ENCODE assay signal across 13 cellular contexts in the genomic region with DNA sequence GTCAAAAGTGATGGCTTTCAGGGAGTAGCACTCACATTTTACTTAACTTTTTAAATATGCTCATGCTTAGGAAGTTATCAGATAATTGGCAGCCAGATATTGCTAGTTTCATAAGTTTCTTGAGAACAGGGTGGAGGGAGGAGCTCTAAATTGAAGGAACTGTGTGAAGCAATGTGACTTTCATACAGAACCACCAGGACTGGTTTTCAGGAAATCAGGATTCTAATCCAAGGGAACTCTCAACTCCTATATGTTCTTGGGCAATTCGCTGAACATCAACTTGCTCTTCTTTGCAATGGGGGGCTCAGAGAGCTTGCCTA. TPM values are rescaled to one million over a fixed set of nuclear protein-coding genes. Genes with fewer than 3 reads are reported as not detected.
DNase-seq lines count a peak whose midpoint lies in the region; ATAC-seq and TF ChIP-seq lines count a peak whose summit lies in the region.
"Had no signal": no experiment of that assay in that cellular context is flagged by ENCODE, and none has a peak within 500 bp of the region (broad histone marks: within the 10 kb centered on the region; RNA-seq: fewer than 3 reads in every experiment).

No MANE protein-coding gene starts in this region.

- H3K36me3 ChIP-seq in RWPE2 (ENCODE audit: low read depth) (peaks cover 49% of the 10 kb centered on the region), breast epithelium (no peaks in the 10 kb centered on the region)
- peaks cover 30% of the 10 kb centered on the region for H3K36me3 ChIP-seq in effector memory CD4-positive, alpha-beta T cell (ENCODE audit: control insufficient read depth, insufficient read depth, low read length)

- intact Hi-C loops in breast epithelium (cut with DNase I; ENCODE audit: low total_unique reads): no loop called here
- intact Hi-C loops in left cardiac atrium (cut with DNase I): no loop called here

- 0 out of 3 replicates have a peak, but pooled peaks have one; percentile 8 for ATAC-seq in RWPE2 (ENCODE audit: low read depth)
- no peak for ATAC-seq in naive B cell (ENCODE audit: low read depth in 2 of 2)
- ATAC-seq in left cardiac atrium: no peak
- ATAC-seq in GM21717 (IDR thresholded peaks at IDR 0.05; ENCODE audit: unreplicated experiment): no peak

- TF ChIP-seq CTCF in RWPE2 (IDR thresholded peaks at IDR 0.05; ENCODE audit: poor library complexity, severe bottlenecking) (no peak), breast epithelium (IDR thresholded peaks at IDR 0.05) (no peak)

- DNase-seq in CD1c-positive myeloid dendritic cell (ENCODE audit: extremely low spot score) (peak; percentile 25), RWPE2 (ENCODE audit: low spot score) (no peak), breast epithelium (ENCODE audit: low spot score in 2 of 2) (no peak), naive B cell (no peak), left cardiac atrium (no peak), retina (no peak)
- DNase-seq in effector memory CD4-positive, alpha-beta T cell: no peak
- DNase-seq: activated CD4-positive, CD25-positive, alpha-beta regulatory T cell treated with anti-CD3 and anti-CD28 coated beads, Interleukin-2, amount 50 U/mL, for 72 hours; Kasumi-1; NCI-H2029 treated with DMSO at 0.1 percent for 48 hours; SK-N-SH had no signal

- H3K27me3 Mint-ChIP-seq in naive B cell: no peaks in the 10 kb centered on the region
- H3K27me3 Mint-ChIP-seq: B cell had no signal

- H3K4me3 ChIP-seq in RWPE2 (ENCODE audit: severe bottlenecking) (no peak overlapping the region), breast epithelium (no peak overlapping the region)
- H3K4me3 ChIP-seq in effector memory CD4-positive, alpha-beta T cell (ENCODE audit: insufficient read depth, low read depth, low read length, poor library complexity, severe bottlenecking): no peak overlapping the region

- peaks cover 0 to 7% of the 10 kb centered on the region in 2 donors for H3K36me3 Mint-ChIP-seq in naive B cell

- TF ChIP-seq POLR2A in breast epithelium (IDR thresholded peaks at IDR 0.05): no peak

- H3K9me3 ChIP-seq in RWPE2 (ENCODE audit: severe bottlenecking): no peaks in the 10 kb centered on the region
- H3K9me3 ChIP-seq in breast epithelium: no peaks in the 10 kb centered on the region
- H3K9me3 ChIP-seq in effector memory CD4-positive, alpha-beta T cell (ENCODE audit: control insufficient read depth, low read length): no peaks in the 10 kb centered on the region
- H3K9me3 ChIP-seq: SK-N-SH had no signal

- H3K4me1 ChIP-seq in RWPE2 (ENCODE audit: insufficient read depth, poor library complexity, severe bottlenecking) (peaks cover 31% of the 10 kb centered on the region), breast epithelium (peaks cover 0 to 8% of the 10 kb centered on the region in 2 donors)
- H3K4me1 ChIP-seq in effector memory CD4-positive, alpha-beta T cell (ENCODE audit: control insufficient read depth, insufficient read depth, low read length, poor library complexity, severe bottlenecking): no peaks in the 10 kb centered on the region

- peaks cover 14 to 30% (median 29%) of the 10 kb centered on the region in 3 donors for H3K4me1 Mint-ChIP-seq in naive B cell

- H3K27ac Mint-ChIP-seq in naive B cell: peak overlapping the region in 5 of 6 donors; percentile 5 to 54 (median 30)

- H3K9me3 Mint-ChIP-seq in naive B cell: no peaks in the 10 kb centered on the region

- H3K4me3 Mint-ChIP-seq in naive B cell: peak overlapping the region in 3 of 8 donors; percentile 16 to 60 (median 34)
- H3K4me3 Mint-ChIP-seq: B cell had no signal

- H3K27ac ChIP-seq in RWPE2 (ENCODE audit: poor library complexity, severe bottlenecking) (peak overlapping the region; percentile 77), breast epithelium (peak overlapping the region; percentile 52 to 59)
- H3K27ac ChIP-seq in effector memory CD4-positive, alpha-beta T cell (ENCODE audit: insufficient read depth, low read length, poor library complexity, severe bottlenecking): no peak overlapping the region

- H3K27me3 ChIP-seq in RWPE2 (ENCODE audit: insufficient read depth, poor library complexity, severe bottlenecking) (no peaks in the 10 kb centered on the region), breast epithelium (no peaks in the 10 kb centered on the region)
- H3K27me3 ChIP-seq in effector memory CD4-positive, alpha-beta T cell (replicated peaks; ENCODE audit: control insufficient read depth, insufficient read depth, low read length, poor library complexity, severe bottlenecking): no peaks in the 10 kb centered on the region

RNA-seq across cellular contexts. Expression of a gene that starts 2.8 kb away (rescaled TPM):
- total RNA-seq in breast epithelium: 10 to 100 TPM; 10.9 to 13.6 (median 11.8) TPM
- polyA plus RNA-seq in naive B cell (ENCODE audit: low read depth in 6 of 6): 1 to 10 TPM in 5 of 6 donors, under 1 TPM in 1; 0.69 to 6.9 (median 2.8) TPM
- 1 to 10 TPM; 3.6 to 4.2 TPM for total RNA-seq in left cardiac atrium

RNA-seq across cellular contexts. Expression of a gene that starts 17.3 kb away (rescaled TPM):
- total RNA-seq in breast epithelium: 10 to 100 TPM; 52.1 to 69.9 (median 60.2) TPM
- 100 to 1,000 TPM; 214 to 299 (median 259) TPM for polyA plus RNA-seq in naive B cell (ENCODE audit: low read depth in 6 of 6)
- total RNA-seq in left cardiac atrium: 10 to 100 TPM; 70.0 to 82.2 TPM

RNA-seq across cellular contexts. Expression of a gene that starts 17.5 kb away (rescaled TPM):
- total RNA-seq in breast epithelium: 10 to 100 TPM; 49.0 to 57.7 (median 51.1) TPM
- polyA plus RNA-seq in naive B cell (ENCODE audit: low read depth in 6 of 6): 10 to 100 TPM; 19.8 to 55.5 (median 45.4) TPM
- total RNA-seq in left cardiac atrium: 10 to 100 TPM; 45.2 to 50.2 TPM
